ENCODE assay signal across 1 cellular context in genomic region chr11:9681583-9682372, GRCh38.
A peak's percentile ranks its signal among the peaks of the same experiment; 100 is the strongest.
TF ChIP-seq lines count a peak whose summit lies in the region.

No MANE protein-coding gene starts in this region.

TF ChIP-seq in HepG2, 621 proteins besides CTCF, POLR2A, EP300 and RAD21 (continued from another document):
- TF ChIP-seq, protein P1, sequence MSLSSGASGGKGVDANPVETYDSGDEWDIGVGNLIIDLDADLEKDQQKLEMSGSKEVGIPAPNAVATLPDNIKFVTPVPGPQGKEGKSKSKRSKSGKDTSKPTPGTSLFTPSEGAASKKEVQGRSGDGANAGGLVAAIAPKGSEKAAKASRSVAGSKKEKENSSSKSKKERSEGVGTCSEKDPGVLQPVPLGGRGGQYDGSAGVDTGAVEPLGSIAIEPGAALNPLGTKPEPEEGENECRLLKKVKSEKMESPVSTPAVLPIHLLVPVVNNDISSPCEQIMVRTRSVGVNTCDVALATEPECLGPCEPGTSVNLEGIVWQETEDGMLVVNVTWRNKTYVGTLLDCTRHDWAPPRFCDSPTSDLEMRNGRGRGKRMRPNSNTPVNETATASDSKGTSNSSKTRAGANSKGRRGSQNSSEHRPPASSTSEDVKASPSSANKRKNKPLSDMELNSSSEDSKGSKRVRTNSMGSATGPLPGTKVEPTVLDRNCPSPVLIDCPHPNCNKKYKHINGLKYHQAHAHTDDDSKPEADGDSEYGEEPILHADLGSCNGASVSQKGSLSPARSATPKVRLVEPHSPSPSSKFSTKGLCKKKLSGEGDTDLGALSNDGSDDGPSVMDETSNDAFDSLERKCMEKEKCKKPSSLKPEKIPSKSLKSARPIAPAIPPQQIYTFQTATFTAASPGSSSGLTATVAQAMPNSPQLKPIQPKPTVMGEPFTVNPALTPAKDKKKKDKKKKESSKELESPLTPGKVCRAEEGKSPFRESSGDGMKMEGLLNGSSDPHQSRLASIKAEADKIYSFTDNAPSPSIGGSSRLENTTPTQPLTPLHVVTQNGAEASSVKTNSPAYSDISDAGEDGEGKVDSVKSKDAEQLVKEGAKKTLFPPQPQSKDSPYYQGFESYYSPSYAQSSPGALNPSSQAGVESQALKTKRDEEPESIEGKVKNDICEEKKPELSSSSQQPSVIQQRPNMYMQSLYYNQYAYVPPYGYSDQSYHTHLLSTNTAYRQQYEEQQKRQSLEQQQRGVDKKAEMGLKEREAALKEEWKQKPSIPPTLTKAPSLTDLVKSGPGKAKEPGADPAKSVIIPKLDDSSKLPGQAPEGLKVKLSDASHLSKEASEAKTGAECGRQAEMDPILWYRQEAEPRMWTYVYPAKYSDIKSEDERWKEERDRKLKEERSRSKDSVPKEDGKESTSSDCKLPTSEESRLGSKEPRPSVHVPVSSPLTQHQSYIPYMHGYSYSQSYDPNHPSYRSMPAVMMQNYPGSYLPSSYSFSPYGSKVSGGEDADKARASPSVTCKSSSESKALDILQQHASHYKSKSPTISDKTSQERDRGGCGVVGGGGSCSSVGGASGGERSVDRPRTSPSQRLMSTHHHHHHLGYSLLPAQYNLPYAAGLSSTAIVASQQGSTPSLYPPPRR (CRISPR knock-in tag; IDR thresholded peaks at IDR 0.05; ENCODE audit: borderline replicate concordance): no peak
- TF ChIP-seq RBAK (CRISPR knock-in tag; IDR thresholded peaks at IDR 0.05): 0 out of 2 replicates have a peak, but pooled peaks have one; percentile 51
- TF ChIP-seq ZNF614 (CRISPR knock-in tag; IDR thresholded peaks at IDR 0.05; ENCODE audit: borderline replicate concordance): 0 out of 2 replicates have a peak, but pooled peaks have one; percentile 37
- 0 out of 2 replicates have a peak, but pooled peaks have one; percentile 15 for TF ChIP-seq GATAD2A (CRISPR knock-in tag; IDR thresholded peaks at IDR 0.05)
- peak; percentile 49 for TF ChIP-seq SALL1 (CRISPR knock-in tag; IDR thresholded peaks at IDR 0.05)
- TF ChIP-seq, protein P2, sequence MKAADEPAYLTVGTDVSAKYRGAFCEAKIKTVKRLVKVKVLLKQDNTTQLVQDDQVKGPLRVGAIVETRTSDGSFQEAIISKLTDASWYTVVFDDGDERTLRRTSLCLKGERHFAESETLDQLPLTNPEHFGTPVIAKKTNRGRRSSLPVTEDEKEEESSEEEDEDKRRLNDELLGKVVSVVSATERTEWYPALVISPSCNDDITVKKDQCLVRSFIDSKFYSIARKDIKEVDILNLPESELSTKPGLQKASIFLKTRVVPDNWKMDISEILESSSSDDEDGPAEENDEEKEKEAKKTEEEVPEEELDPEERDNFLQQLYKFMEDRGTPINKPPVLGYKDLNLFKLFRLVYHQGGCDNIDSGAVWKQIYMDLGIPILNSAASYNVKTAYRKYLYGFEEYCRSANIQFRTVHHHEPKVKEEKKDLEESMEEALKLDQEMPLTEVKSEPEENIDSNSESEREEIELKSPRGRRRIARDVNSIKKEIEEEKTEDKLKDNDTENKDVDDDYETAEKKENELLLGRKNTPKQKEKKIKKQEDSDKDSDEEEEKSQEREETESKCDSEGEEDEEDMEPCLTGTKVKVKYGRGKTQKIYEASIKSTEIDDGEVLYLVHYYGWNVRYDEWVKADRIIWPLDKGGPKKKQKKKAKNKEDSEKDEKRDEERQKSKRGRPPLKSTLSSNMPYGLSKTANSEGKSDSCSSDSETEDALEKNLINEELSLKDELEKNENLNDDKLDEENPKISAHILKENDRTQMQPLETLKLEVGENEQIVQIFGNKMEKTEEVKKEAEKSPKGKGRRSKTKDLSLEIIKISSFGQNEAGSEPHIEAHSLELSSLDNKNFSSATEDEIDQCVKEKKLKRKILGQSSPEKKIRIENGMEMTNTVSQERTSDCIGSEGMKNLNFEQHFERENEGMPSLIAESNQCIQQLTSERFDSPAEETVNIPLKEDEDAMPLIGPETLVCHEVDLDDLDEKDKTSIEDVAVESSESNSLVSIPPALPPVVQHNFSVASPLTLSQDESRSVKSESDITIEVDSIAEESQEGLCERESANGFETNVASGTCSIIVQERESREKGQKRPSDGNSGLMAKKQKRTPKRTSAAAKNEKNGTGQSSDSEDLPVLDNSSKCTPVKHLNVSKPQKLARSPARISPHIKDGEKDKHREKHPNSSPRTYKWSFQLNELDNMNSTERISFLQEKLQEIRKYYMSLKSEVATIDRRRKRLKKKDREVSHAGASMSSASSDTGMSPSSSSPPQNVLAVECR (CRISPR knock-in tag; IDR thresholded peaks at IDR 0.05; ENCODE audit: borderline replicate concordance): peak; percentile 41; the same call in 1 of the 2 replicates
- TF ChIP-seq ZNF292 (CRISPR knock-in tag; IDR thresholded peaks at IDR 0.05; ENCODE audit: borderline replicate concordance, low read depth): peak; percentile 73; the same call in 1 of the 2 replicates
- TF ChIP-seq ZNF12 (CRISPR knock-in tag; IDR thresholded peaks at IDR 0.05): peak; percentile 94
- 0 out of 2 replicates have a peak, but pooled peaks have one; percentile 41 for TF ChIP-seq ZNF205 (CRISPR knock-in tag; IDR thresholded peaks at IDR 0.05)
- TF ChIP-seq ZNF446 (CRISPR knock-in tag; IDR thresholded peaks at IDR 0.05): no peak
- TF ChIP-seq HNF4G (IDR thresholded peaks at IDR 0.05; ENCODE audit: borderline replicate concordance, low read depth, low read length): peak; percentile 27; the same call in 1 of the 2 replicates
- no peak for TF ChIP-seq HNF4G (CRISPR knock-in tag; IDR thresholded peaks at IDR 0.05; ENCODE audit: borderline replicate concordance, low read depth)
- no peak for TF ChIP-seq LCORL (IDR thresholded peaks at IDR 0.05)
- TF ChIP-seq LCORL (CRISPR knock-in tag; IDR thresholded peaks at IDR 0.05): 0 out of 2 replicates have a peak, but pooled peaks have one; percentile 47
- no peak for TF ChIP-seq SOX6 (IDR thresholded peaks at IDR 0.05)
- TF ChIP-seq SOX6 (CRISPR knock-in tag; IDR thresholded peaks at IDR 0.05): peak; percentile 43; the same call in 1 of the 2 replicates
- no peak for TF ChIP-seq FOXP1 (IDR thresholded peaks at IDR 0.05)
- TF ChIP-seq FOXP1 (CRISPR knock-in tag; IDR thresholded peaks at IDR 0.05): peak; percentile 57; the same call in 1 of the 2 replicates
- 0 out of 2 replicates have a peak, but pooled peaks have one; percentile 42 for TF ChIP-seq SP5 (CRISPR knock-in tag; IDR thresholded peaks at IDR 0.05; ENCODE audit: borderline replicate concordance, low read depth)
- TF ChIP-seq ZKSCAN8 (CRISPR knock-in tag; IDR thresholded peaks at IDR 0.05; ENCODE audit: borderline replicate concordance): peak; percentile 17; the same call in 1 of the 2 replicates
- TF ChIP-seq HNF4A (CRISPR knock-in tag; IDR thresholded peaks at IDR 0.05): peak; percentile 78
- no peak for TF ChIP-seq ZNF235 (CRISPR knock-in tag; IDR thresholded peaks at IDR 0.05; ENCODE audit: borderline replicate concordance)
- TF ChIP-seq ZNF263 (CRISPR knock-in tag; IDR thresholded peaks at IDR 0.05): peak; percentile 42; the same call in 1 of the 2 replicates
- no peak for TF ChIP-seq CHD2 (IDR thresholded peaks at IDR 0.05; ENCODE audit: low read depth, low read length)
- peak; percentile 46 for TF ChIP-seq SAP130 (CRISPR knock-in tag; IDR thresholded peaks at IDR 0.05; ENCODE audit: low read depth)
